8 cellular contexts compared by ENCODE assay signal in the genomic region with DNA sequence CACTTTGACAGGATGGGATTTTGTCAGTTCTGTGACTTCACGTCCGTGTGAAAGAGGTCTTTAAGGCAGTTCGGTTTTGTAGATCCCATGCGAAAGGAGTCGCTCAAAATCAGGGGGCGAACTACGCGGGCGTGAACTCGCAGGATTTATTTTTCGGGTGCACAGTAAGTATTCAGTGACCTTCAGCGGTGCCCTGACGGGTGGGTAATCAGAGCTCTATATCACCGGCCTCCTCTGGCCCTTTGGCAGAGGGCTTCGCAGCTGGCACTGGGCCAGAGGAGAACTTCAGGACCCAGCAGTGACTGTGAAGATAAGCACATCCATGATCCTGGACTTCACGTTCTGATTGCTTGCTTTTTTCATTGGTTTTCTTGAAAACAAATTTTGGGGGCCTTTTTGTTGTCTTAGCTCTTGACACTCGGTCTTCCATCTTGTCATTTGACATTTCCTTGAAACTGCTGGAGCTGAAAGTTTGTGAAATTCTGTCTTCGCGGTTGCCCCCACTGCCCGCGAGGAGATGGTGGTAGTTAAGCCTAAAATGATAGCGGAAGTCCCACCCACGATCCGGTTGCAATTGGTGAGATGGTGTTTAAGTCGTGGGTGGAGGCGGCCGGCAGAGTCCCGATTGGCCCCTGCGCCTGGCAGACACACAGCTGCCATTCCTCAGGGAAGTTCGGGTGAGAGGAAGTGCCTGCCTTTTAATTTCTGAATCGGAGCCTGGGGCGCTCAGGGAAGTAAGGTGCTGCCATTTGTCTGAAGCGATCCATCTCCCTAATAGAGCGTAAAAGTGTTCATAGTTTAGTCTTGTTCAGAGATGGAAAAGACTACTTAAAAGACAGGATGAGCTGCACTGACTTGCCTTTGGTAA. TPM values are rescaled to one million over a fixed set of nuclear protein-coding genes. Genes with fewer than 3 reads are reported as not detected.
A peak's percentile ranks its signal among the peaks of the same experiment; 100 is the strongest.
DNase-seq lines count a peak whose midpoint lies in the region; TF ChIP-seq lines count a peak whose summit lies in the region.

A gene (minus strand): TSS at position 535 of the 868 bp plus-strand sequence. CDS start 872 bp downstream, outside the sequence.

- no peaks in the 10 kb centered on the region for H3K9me3 ChIP-seq in SK-N-SH

- peaks cover 34% of the 10 kb centered on the region for H4K20me1 ChIP-seq in SK-N-SH (ENCODE audit: insufficient read depth)

- no peaks in the 10 kb centered on the region for H3K27me3 ChIP-seq in SK-N-SH (ENCODE audit: insufficient read depth)

- CTCF ChIA-PET in HEK293T (lab: Yijun Ruan, JAX), result interaction anchor here (0.6 to 0.8 kb wide), 2 partner anchors 13 to 141 kb away, joined by 3 read pairs; no protein-coding TSS in a partner anchor
- CTCF ChIA-PET in SK-N-SH (lab: Yijun Ruan, JAX), result interaction anchor here (1.0 to 5.6 kb wide), 2 partner anchors 112 to 128 kb away, joined by 3 to 26 read pairs; no protein-coding TSS in a partner anchor

- H3K27ac ChIP-seq in SK-N-SH (ENCODE audit: low read depth in 2 of 2, low read length in 1 of 2), result peak within 1 kb of the TSS; percentile 68 to 93

- H3K4me1 ChIP-seq in SK-N-SH (ENCODE audit: control insufficient read depth in 1 of 2, insufficient read depth in 2 of 2, low read depth in 1 of 2, low read length in 1 of 2), result peaks cover 5 to 10% of the 10 kb centered on the region in 2 experiments; a peak in 3 of 4 replicates

- DNase-seq in GF-D8 (lab: John Stamatoyannopoulos, UW) (peak; percentile 92), HEK293T (ENCODE audit: extremely low spot score) (peak; percentile 84), NAMALWA (ENCODE audit: low spot score) (peak; percentile 95), SK-N-SH (peak; percentile 86), germinal center (ENCODE audit: low spot score) (peak; percentile 88), non-pigmented ciliary epithelial cell (ENCODE audit: low read depth) (peak; percentile 71), superior temporal gyrus (ENCODE audit: extremely low spot score) (peak; percentile 98)
- DNase-seq in activated naive CD4-positive, alpha-beta T cell treated with anti-CD3 and anti-CD28 coated beads, Interleukin-2, amount 50 U/mL, for 16 hours, result peak; percentile 83

- peaks cover 12% of the 10 kb centered on the region in 2 experiments for H3K36me3 ChIP-seq in SK-N-SH (replicated peaks in 1 of 2; ENCODE audit: control insufficient read depth in 1 of 2, insufficient read depth in 2 of 2, low read length in 1 of 2)

- peak within 1 kb of the TSS; percentile 77 to 91 for H3K4me3 ChIP-seq in SK-N-SH (ENCODE audit: low read depth in 2 of 2, low read length in 1 of 2)

- no peaks in the 10 kb centered on the region for H3K9me2 ChIP-seq in SK-N-SH

- peak within 1 kb of the TSS; percentile 83 for H3K4me2 ChIP-seq in SK-N-SH

- 0% methylated on average over 31 of the region's 34 CpGs for WGBS in SK-N-SH (ENCODE audit: low lambda C conversion rate)

- H3K9ac ChIP-seq in SK-N-SH, result peak within 1 kb of the TSS; percentile 82

- no peak for TF ChIP-seq CTCF in SK-N-SH (IDR thresholded peaks at IDR 0.05)

- TF ChIP-seq EP300 in SK-N-SH (IDR thresholded peaks at IDR 0.05; ENCODE audit: borderline replicate concordance in 1 of 2, low read depth in 1 of 2, low read length in 1 of 2), result no peak

- peak within 1 kb of the TSS; percentile 64 for H2AFZ ChIP-seq in SK-N-SH (ENCODE audit: low read depth)

- no peak for TF ChIP-seq RAD21 in SK-N-SH (IDR thresholded peaks at IDR 0.05; ENCODE audit: low read length)

- H3F3A ChIP-seq in SK-N-SH (replicated peaks; ENCODE audit: insufficient read depth), result peaks cover 6% of the 10 kb centered on the region

- POLR2A ChIA-PET in HEK293T (lab: Yijun Ruan, JAX) (interaction anchor here (0.8 to 2.3 kb wide), 6 partner anchors 11 to 113 kb away, joined by 3 to 15 read pairs (median 4); no protein-coding TSS in a partner anchor), SK-N-SH (lab: Yijun Ruan, JAX) (interaction anchor here (0.6 to 1.6 kb wide), 3 partner anchors 21 to 579 kb away, joined by 4 to 6 read pairs (median 4); no protein-coding TSS in a partner anchor)

- H3K79me2 ChIP-seq in SK-N-SH (ENCODE audit: insufficient read depth), result peaks cover 91% of the 10 kb centered on the region

TF ChIP-seq in HEK293T, 16 proteins besides CTCF, POLR2A, EP300 and RAD21:
- no peak for TF ChIP-seq HDGF (IDR thresholded peaks at IDR 0.05; ENCODE audit: borderline replicate concordance)
- no peak for TF ChIP-seq TARDBP (IDR thresholded peaks at IDR 0.05)
- TF ChIP-seq ELF4 (IDR thresholded peaks at IDR 0.05), result 0 out of 2 replicates have a peak, but pooled peaks have one; percentile 34
- TF ChIP-seq L3MBTL2 (conservative IDR thresholded peaks at IDR 0.05), result peak; percentile 51; the same call in 1 of the 2 replicates
- TF ChIP-seq, protein P1, sequence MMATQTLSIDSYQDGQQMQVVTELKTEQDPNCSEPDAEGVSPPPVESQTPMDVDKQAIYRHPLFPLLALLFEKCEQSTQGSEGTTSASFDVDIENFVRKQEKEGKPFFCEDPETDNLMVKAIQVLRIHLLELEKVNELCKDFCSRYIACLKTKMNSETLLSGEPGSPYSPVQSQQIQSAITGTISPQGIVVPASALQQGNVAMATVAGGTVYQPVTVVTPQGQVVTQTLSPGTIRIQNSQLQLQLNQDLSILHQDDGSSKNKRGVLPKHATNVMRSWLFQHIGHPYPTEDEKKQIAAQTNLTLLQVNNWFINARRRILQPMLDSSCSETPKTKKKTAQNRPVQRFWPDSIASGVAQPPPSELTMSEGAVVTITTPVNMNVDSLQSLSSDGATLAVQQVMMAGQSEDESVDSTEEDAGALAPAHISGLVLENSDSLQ (IDR thresholded peaks at IDR 0.05), result peak; percentile 98
- no peak for TF ChIP-seq SP1 (IDR thresholded peaks at IDR 0.05)
- TF ChIP-seq FOXA1 (IDR thresholded peaks at IDR 0.05), result no peak
- no peak for TF ChIP-seq FOXK2 (IDR thresholded peaks at IDR 0.05)
- no peak for TF ChIP-seq ARNT (IDR thresholded peaks at IDR 0.05)
TF ChIP-seq in HEK293T: peak in this region for 3.

TF ChIP-seq in SK-N-SH, 30 proteins besides CTCF, POLR2A, EP300 and RAD21 (continues in another document):
- TF ChIP-seq, protein P2, sequence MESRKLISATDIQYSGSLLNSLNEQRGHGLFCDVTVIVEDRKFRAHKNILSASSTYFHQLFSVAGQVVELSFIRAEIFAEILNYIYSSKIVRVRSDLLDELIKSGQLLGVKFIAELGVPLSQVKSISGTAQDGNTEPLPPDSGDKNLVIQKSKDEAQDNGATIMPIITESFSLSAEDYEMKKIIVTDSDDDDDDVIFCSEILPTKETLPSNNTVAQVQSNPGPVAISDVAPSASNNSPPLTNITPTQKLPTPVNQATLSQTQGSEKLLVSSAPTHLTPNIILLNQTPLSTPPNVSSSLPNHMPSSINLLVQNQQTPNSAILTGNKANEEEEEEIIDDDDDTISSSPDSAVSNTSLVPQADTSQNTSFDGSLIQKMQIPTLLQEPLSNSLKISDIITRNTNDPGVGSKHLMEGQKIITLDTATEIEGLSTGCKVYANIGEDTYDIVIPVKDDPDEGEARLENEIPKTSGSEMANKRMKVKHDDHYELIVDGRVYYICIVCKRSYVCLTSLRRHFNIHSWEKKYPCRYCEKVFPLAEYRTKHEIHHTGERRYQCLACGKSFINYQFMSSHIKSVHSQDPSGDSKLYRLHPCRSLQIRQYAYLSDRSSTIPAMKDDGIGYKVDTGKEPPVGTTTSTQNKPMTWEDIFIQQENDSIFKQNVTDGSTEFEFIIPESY (IDR thresholded peaks at IDR 0.05; ENCODE audit: borderline replicate concordance, low read depth), result no peak
- TF ChIP-seq CHD2 (IDR thresholded peaks at IDR 0.05; ENCODE audit: low read length, partially characterized antibody) (peak; percentile 86), GABPA (IDR thresholded peaks at IDR 0.05; ENCODE audit: low read depth) (peak; percentile 87), ELF1 (IDR thresholded peaks at IDR 0.05) (peak; percentile 33; the same call in 1 of the 2 replicates), RXRA (IDR thresholded peaks at IDR 0.05; ENCODE audit: borderline replicate concordance, low read depth) (no peak), MXI1 (IDR thresholded peaks at IDR 0.05; ENCODE audit: low read depth, low read length) (no peak), SMC3 (IDR thresholded peaks at IDR 0.05; ENCODE audit: low read depth, low read length) (no peak), FOXJ3 (CRISPR knock-in tag; IDR thresholded peaks at IDR 0.05) (no peak), POLR2AphosphoS5 (IDR thresholded peaks at IDR 0.05; ENCODE audit: low read depth, low read length) (peak; percentile 30; the same call in 1 of the 2 replicates), RFX5 (IDR thresholded peaks at IDR 0.05; ENCODE audit: low read length) (no peak)
- TF ChIP-seq, protein P3, sequence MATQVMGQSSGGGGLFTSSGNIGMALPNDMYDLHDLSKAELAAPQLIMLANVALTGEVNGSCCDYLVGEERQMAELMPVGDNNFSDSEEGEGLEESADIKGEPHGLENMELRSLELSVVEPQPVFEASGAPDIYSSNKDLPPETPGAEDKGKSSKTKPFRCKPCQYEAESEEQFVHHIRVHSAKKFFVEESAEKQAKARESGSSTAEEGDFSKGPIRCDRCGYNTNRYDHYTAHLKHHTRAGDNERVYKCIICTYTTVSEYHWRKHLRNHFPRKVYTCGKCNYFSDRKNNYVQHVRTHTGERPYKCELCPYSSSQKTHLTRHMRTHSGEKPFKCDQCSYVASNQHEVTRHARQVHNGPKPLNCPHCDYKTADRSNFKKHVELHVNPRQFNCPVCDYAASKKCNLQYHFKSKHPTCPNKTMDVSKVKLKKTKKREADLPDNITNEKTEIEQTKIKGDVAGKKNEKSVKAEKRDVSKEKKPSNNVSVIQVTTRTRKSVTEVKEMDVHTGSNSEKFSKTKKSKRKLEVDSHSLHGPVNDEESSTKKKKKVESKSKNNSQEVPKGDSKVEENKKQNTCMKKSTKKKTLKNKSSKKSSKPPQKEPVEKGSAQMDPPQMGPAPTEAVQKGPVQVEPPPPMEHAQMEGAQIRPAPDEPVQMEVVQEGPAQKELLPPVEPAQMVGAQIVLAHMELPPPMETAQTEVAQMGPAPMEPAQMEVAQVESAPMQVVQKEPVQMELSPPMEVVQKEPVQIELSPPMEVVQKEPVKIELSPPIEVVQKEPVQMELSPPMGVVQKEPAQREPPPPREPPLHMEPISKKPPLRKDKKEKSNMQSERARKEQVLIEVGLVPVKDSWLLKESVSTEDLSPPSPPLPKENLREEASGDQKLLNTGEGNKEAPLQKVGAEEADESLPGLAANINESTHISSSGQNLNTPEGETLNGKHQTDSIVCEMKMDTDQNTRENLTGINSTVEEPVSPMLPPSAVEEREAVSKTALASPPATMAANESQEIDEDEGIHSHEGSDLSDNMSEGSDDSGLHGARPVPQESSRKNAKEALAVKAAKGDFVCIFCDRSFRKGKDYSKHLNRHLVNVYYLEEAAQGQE (IDR thresholded peaks at IDR 0.05; ENCODE audit: low read depth, low read length), result no peak

RNA-seq across cellular contexts. Expression of the gene that starts here (rescaled TPM):
- polyA plus RNA-seq in SK-N-SH (2012; rRNA removed), result 30.1 and 33.3 TPM in 2 replicates
- polyA plus RNA-seq in SK-N-SH (2012; cell fraction: cytosol; rRNA removed), result 35.4 and 37.5 TPM in 2 replicates
- polyA plus RNA-seq in SK-N-SH (2012; cell fraction: nucleus; rRNA removed), result 19.4 and 21.9 TPM in 2 replicates

Comparison
In these comparisons a context has a peak if more than half of its experiments do, and no peak if none do; other contexts are left out.
1. Peak in every context shown above with its lines: DNase-seq, H3K4me3 ChIP-seq and H3K27ac ChIP-seq.